In the genomic region with DNA sequence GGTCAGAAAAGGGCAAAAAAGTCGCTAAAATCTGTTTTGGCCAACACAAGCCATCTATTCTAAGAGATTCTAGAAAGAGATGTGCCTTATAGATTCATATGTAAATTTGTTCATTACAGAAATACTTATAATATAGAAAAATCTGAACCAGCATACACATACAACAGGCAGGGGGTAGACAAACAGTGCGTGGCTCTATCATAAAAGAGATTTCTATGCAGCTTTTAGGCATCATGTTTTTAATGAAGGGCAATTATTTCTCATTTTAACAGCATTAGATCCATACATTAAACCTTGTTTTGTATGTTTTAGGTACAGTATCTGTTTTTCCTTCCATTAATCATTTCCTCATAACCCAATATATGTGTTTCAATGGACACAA, we compare ENCODE assay signal across 1 cellular context.
TF ChIP-seq lines count a peak whose summit lies in the region.

No MANE protein-coding gene starts in this region.

TF ChIP-seq in liver, 16 proteins besides CTCF, POLR2A, EP300 and RAD21 (continued from another document):
- TF ChIP-seq, protein P1, sequence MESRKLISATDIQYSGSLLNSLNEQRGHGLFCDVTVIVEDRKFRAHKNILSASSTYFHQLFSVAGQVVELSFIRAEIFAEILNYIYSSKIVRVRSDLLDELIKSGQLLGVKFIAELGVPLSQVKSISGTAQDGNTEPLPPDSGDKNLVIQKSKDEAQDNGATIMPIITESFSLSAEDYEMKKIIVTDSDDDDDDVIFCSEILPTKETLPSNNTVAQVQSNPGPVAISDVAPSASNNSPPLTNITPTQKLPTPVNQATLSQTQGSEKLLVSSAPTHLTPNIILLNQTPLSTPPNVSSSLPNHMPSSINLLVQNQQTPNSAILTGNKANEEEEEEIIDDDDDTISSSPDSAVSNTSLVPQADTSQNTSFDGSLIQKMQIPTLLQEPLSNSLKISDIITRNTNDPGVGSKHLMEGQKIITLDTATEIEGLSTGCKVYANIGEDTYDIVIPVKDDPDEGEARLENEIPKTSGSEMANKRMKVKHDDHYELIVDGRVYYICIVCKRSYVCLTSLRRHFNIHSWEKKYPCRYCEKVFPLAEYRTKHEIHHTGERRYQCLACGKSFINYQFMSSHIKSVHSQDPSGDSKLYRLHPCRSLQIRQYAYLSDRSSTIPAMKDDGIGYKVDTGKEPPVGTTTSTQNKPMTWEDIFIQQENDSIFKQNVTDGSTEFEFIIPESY (IDR thresholded peaks at IDR 0.05): no peak
- TF ChIP-seq NR2F2 (IDR thresholded peaks at IDR 0.05): no peak
